8 cellular contexts compared by ENCODE assay signal in the genomic region with DNA sequence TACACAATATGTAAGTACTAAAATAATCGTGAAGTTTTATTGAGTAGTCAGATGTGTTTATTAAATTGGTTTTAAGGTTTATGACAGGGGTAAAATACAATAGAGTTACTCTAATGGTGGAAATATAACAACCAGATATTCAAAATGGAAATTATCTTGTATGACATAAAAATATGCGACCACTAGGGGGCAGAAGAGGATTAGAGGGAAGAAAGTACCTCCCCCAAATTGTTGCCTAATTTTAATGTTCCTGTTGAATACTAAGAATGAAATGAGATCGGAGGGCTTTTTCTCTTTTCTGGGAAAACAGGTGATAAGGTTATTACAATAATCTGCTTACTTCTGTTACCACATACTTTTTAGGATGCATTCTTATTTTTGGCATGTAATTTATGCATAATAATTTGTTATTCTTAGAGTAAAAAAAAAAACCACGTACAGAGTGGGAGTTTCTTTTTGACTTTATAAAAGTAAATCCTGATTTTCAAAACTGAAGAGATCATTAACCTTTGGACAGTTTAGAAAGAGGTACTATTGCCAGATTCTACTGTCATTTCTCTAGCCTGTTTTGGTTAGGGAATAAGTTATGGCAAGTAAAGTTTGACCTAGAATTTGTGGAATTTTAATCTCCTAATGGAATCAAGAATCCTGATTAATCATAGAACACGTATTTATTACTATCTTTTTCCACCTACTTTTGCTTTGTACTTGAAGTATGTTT.
DNase-seq lines count a peak whose midpoint lies in the region; ATAC-seq and TF ChIP-seq lines count a peak whose summit lies in the region.

No MANE protein-coding gene starts in this region.

- H3K27ac ChIP-seq in heart left ventricle: peak overlapping the region in 7 of 12 donors; percentile 1 to 49 (median 26)
- no peak overlapping the region for H3K27ac ChIP-seq in smooth muscle cell (ENCODE audit: low read depth)

- H3K4me1 ChIP-seq in heart left ventricle (peaks cover 0 to 3% (median 0%) of the 10 kb centered on the region in 12 donors), smooth muscle cell (ENCODE audit: low read depth) (no peaks in the 10 kb centered on the region)

- peak; percentile 77 for DNase-seq in activated CD4-positive, alpha-beta T cell treated with anti-CD3 and anti-CD28 coated beads, Interleukin-2, amount 10 ng/mL, durations not matched to agents 24 days and 14 days
- DNase-seq in activated CD4-positive, alpha-beta T cell treated with anti-CD3 and anti-CD28 coated beads, Interleukin-2, amount 50 U/mL, for 1 hour: no peak
- DNase-seq in NCI-H2081 treated with DMSO at 0.1 percent for 48 hours (lab: John Stamatoyannopoulos, UW) (peak; percentile 2), heart left ventricle (peak in 1 of 5 donors; percentile 23), smooth muscle cell (lab: John Stamatoyannopoulos, UW; ENCODE audit: unreplicated experiment) (no peak)

- 20 to 38% (median 27%) methylated on average over 5 of the region's 5 CpGs for WGBS in heart left ventricle, 4 donors
- WGBS in smooth muscle cell (ENCODE audit: low lambda C conversion rate): 33% methylated on average over 5 of the region's 5 CpGs

- no peaks in the 10 kb centered on the region for H3K4me1 Mint-ChIP-seq in activated CD4-positive, alpha-beta T cell treated with anti-CD3 and anti-CD28 coated beads, Interleukin-2, amount 10 ng/mL, durations not matched to agents 24 days and 14 days

- H3K9me3 Mint-ChIP-seq in activated CD4-positive, alpha-beta T cell treated with anti-CD3 and anti-CD28 coated beads, Interleukin-2, amount 10 ng/mL, durations not matched to agents 24 days and 14 days: no peaks in the 10 kb centered on the region

- H3K4me3 Mint-ChIP-seq in activated CD4-positive, alpha-beta T cell treated with anti-CD3 and anti-CD28 coated beads, Interleukin-2, amount 10 ng/mL, durations not matched to agents 24 days and 14 days: no peak overlapping the region

- H3K27me3 ChIP-seq in heart left ventricle: no peaks in the 10 kb centered on the region
- no peaks in the 10 kb centered on the region for H3K27me3 ChIP-seq in smooth muscle cell (ENCODE audit: low read depth)

- intact Hi-C loops in activated CD4-positive, alpha-beta T cell treated with anti-CD3 and anti-CD28 coated beads, Interleukin-2, amount 10 ng/mL, durations not matched to agents 24 days and 14 days (cut with micrococcal nuclease): loop anchor here (1.0 to 5.0 kb wide), 3 partner anchors 116 to 1354 kb away; no protein-coding TSS in a partner anchor
- intact Hi-C loops in heart left ventricle (cut with DNase I): loop anchor here in 9 of 10 donors (5.0 to 10.0 kb wide), 3 partner anchors 1350 to 1357 kb away; a partner anchor contains a TSS

- no peak overlapping the region for H3K27ac Mint-ChIP-seq in activated CD4-positive, alpha-beta T cell treated with anti-CD3 and anti-CD28 coated beads, Interleukin-2, amount 10 ng/mL, durations not matched to agents 24 days and 14 days

- peaks cover 1% of the 10 kb centered on the region for H3K36me3 Mint-ChIP-seq in activated CD4-positive, alpha-beta T cell treated with anti-CD3 and anti-CD28 coated beads, Interleukin-2, amount 10 ng/mL, durations not matched to agents 24 days and 14 days (ENCODE audit: low read depth)

- TF ChIP-seq CTCF in WI38 (IDR thresholded peaks at IDR 0.05; ENCODE audit: low read depth, low read length): peak; percentile 33; the same call in 1 of the 2 replicates
- peak; percentile 59 to 94 (median 72) for TF ChIP-seq CTCF in heart left ventricle (IDR thresholded peaks at IDR 0.05)
- peak; percentile 82 for TF ChIP-seq CTCF in smooth muscle cell (IDR thresholded peaks at IDR 0.05; ENCODE audit: borderline replicate concordance, insufficient read depth, poor library complexity, severe bottlenecking)

- no peak overlapping the region for H3K9ac ChIP-seq in smooth muscle cell (ENCODE audit: low read depth)

- H3K4me2 ChIP-seq in smooth muscle cell: peak overlapping the region; percentile 21

- no peaks in the 10 kb centered on the region for H3K27me3 Mint-ChIP-seq in activated CD4-positive, alpha-beta T cell treated with anti-CD3 and anti-CD28 coated beads, Interleukin-2, amount 10 ng/mL, durations not matched to agents 24 days and 14 days

- H3K9me3 ChIP-seq in heart left ventricle (peaks cover 0 to 5% (median 0%) of the 10 kb centered on the region in 12 donors), smooth muscle cell (replicated peaks; ENCODE audit: low read depth) (no peaks in the 10 kb centered on the region)

- no peaks in the 10 kb centered on the region for H4K20me1 ChIP-seq in smooth muscle cell (ENCODE audit: low read depth)

- no peaks in the 10 kb centered on the region for H3K79me2 ChIP-seq in smooth muscle cell (ENCODE audit: low read depth)

- no peak overlapping the region for H3K4me3 ChIP-seq in WI38 (ENCODE audit: low read depth, low read length)
- peak overlapping the region in 2 of 12 donors; percentile 23 to 25 for H3K4me3 ChIP-seq in heart left ventricle
- H3K4me3 ChIP-seq in smooth muscle cell: no peak overlapping the region

- ATAC-seq in HG02610 (IDR thresholded peaks at IDR 0.05; ENCODE audit: unreplicated experiment): peak; percentile 56
- ATAC-seq in heart left ventricle: peak in 2 of 4 donors; percentile 42 to 68
- ATAC-seq in HG03565 (IDR thresholded peaks at IDR 0.05; ENCODE audit: unreplicated experiment): no peak

- H3K36me3 ChIP-seq in heart left ventricle (no peaks in the 10 kb centered on the region), smooth muscle cell (ENCODE audit: low read depth) (no peaks in the 10 kb centered on the region)

- TF ChIP-seq POLR2A in heart left ventricle (IDR thresholded peaks at IDR 0.05): no peak

- H3F3A ChIP-seq in smooth muscle cell (ENCODE audit: low read depth): no peaks in the 10 kb centered on the region

- H2AFZ ChIP-seq in smooth muscle cell (ENCODE audit: low read depth): no peak overlapping the region

Comparison
In these comparisons a context has a peak if more than half of its experiments do, and no peak if none do; other contexts are left out.
1. DNase-seq: peak in activated CD4-positive, alpha-beta T cell treated with anti-CD3 and anti-CD28 coated beads, Interleukin-2, amount 10 ng/mL, durations not matched to agents 24 days and 14 days (single experiment) and NCI-H2081 treated with DMSO at 0.1 percent for 48 hours (single experiment); none in activated CD4-positive, alpha-beta T cell treated with anti-CD3 and anti-CD28 coated beads, Interleukin-2, amount 50 U/mL, for 1 hour (single experiment) and smooth muscle cell (single experiment).
2. Peak in every context shown above with its lines, with median percentiles within 50 percentile points of each other: CTCF ChIP-seq.